In the genomic region with DNA sequence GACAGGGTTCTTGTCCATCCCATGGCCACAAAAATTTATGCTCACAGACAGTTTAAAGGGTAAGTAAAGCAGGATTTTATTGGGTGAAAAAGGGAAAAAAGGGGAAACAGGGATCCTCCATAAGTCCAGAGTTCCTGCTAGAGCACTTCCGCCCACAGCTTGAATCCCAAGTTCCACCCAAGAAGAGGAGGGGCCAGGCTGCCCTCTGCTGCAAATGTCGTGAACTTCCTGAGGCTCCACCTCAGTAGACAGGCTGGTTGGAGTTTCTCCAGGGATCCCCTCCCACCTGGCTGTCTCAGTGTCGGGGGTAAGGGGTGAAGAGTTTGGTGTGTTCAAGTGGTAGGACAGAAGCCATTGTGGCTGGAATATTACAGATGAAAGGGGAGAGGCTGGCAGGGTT, we compare ENCODE assay signal across 1 cellular context.
TF ChIP-seq lines count a peak whose summit lies in the region.

No MANE protein-coding gene starts in this region.

TF ChIP-seq in H1, 55 proteins besides CTCF, POLR2A, EP300 and RAD21:
- TF ChIP-seq NANOG (IDR thresholded peaks at IDR 0.05; ENCODE audit: insufficient read depth, low read depth, low read length, poor library complexity, severe bottlenecking) (no peak), SIRT6 (IDR thresholded peaks at IDR 0.05; ENCODE audit: low read length) (no peak), SAP30 (IDR thresholded peaks at IDR 0.05; ENCODE audit: insufficient read depth, insufficient replicate concordance, low read length) (no peak), E2F6 (IDR thresholded peaks at IDR 0.05) (no peak), SP2 (IDR thresholded peaks at IDR 0.05; ENCODE audit: low read length) (no peak), BCL11A (IDR thresholded peaks at IDR 0.05; ENCODE audit: low read depth in 2 of 2, low read length in 2 of 2) (no peak), CBX5 (IDR thresholded peaks at IDR 0.05; ENCODE audit: low read depth, low read length) (no peak), TAF1 (IDR thresholded peaks at IDR 0.05; ENCODE audit: low read depth, low read length) (no peak), RBBP5 (IDR thresholded peaks at IDR 0.05; ENCODE audit: borderline replicate concordance, low read depth, low read length) (no peak), ZNF274 (IDR thresholded peaks at IDR 0.05; ENCODE audit: borderline replicate concordance, extremely low read depth, low read length) (no peak), SP1 (IDR thresholded peaks at IDR 0.05; ENCODE audit: low read depth, low read length) (no peak), GABPA (IDR thresholded peaks at IDR 0.05; ENCODE audit: borderline replicate concordance, insufficient read depth, low read length) (no peak), GTF2F1 (IDR thresholded peaks at IDR 0.05; ENCODE audit: borderline replicate concordance, low read depth, low read length) (no peak), CHD2 (IDR thresholded peaks at IDR 0.05; ENCODE audit: low read length) (no peak), RNF2 (IDR thresholded peaks at IDR 0.05; ENCODE audit: borderline replicate concordance, low read depth, low read length, missing control alignments, poor library complexity, severe bottlenecking) (no peak)
- TF ChIP-seq, protein P1, sequence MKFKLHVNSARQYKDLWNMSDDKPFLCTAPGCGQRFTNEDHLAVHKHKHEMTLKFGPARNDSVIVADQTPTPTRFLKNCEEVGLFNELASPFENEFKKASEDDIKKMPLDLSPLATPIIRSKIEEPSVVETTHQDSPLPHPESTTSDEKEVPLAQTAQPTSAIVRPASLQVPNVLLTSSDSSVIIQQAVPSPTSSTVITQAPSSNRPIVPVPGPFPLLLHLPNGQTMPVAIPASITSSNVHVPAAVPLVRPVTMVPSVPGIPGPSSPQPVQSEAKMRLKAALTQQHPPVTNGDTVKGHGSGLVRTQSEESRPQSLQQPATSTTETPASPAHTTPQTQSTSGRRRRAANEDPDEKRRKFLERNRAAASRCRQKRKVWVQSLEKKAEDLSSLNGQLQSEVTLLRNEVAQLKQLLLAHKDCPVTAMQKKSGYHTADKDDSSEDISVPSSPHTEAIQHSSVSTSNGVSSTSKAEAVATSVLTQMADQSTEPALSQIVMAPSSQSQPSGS (IDR thresholded peaks at IDR 0.05; ENCODE audit: low read length), result no peak
